Comparison of ENCODE assay signal across 9 cellular contexts in the genomic region with DNA sequence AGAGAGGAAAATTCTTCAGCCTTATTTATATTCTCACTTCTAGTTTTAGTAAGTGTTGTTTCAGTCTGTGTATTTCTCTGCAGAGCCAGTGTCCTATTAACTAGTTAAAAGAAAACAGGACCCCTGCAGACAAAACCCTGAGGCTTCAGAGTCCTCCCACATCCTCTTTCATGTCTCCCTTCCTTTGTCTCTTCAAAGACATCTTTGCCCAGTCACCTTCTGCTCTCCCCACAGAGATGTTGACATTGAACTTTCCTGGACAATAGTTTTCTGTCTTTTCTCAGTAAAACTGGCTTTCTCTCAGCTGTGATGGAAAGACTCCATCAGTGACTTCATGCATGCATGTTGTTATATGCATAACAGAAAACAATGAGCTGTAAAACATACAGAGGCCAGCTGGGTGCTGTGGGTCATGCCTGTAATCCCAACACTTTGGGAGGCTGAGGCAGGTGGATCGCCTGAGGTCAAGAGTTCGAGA.
DNase-seq lines count a peak whose midpoint lies in the region; ATAC-seq and TF ChIP-seq lines count a peak whose summit lies in the region.
"Had no signal": no experiment of that assay in that cellular context is flagged by ENCODE, and none has a peak within 500 bp of the region (broad histone marks: within the 10 kb centered on the region; RNA-seq: fewer than 3 reads in every experiment).

No MANE protein-coding gene starts in this region.

- ATAC-seq in GM19397 (IDR thresholded peaks at IDR 0.05; ENCODE audit: unreplicated experiment) (peak; percentile 94), HG03066 (IDR thresholded peaks at IDR 0.05; ENCODE audit: low read depth, unreplicated experiment) (peak; percentile 81)

- TF ChIP-seq CTCF in GM10266 (IDR thresholded peaks at IDR 0.05; ENCODE audit: control insufficient read depth, insufficient read depth, low read depth, missing control alignments), result no peak

- DNase-seq in GM10266 (ENCODE audit: extremely low spot score) (peak; percentile 42), COR-L47 (lab: John Stamatoyannopoulos, UW) (no peak), SW480 (ENCODE audit: low spot score) (no peak), UCSD-AML1 (lab: John Stamatoyannopoulos, UW; ENCODE audit: unreplicated experiment) (no peak)
- DNase-seq in activated CD8-positive, alpha-beta memory T cell treated with anti-CD3 and anti-CD28 coated beads, Interleukin-2, amount 50 U/mL, for 4 hours, result no peak
- DNase-seq: NCI-H1092 treated with DMSO at 0.1 percent for 48 hours had no signal

- peak overlapping the region; percentile 81 for H3K27ac ChIP-seq in angular gyrus (ENCODE audit: low read depth, low read length)
